ENCODE assay signal across 8 cellular contexts in genomic region chr13:36818483-36819063, GRCh38. TPM values are rescaled to one million over a fixed set of nuclear protein-coding genes. Genes with fewer than 3 reads are reported as not detected.
A peak's percentile ranks its signal among the peaks of the same experiment; 100 is the strongest.
DNase-seq lines count a peak whose midpoint lies in the region; ATAC-seq and TF ChIP-seq lines count a peak whose summit lies in the region.

No MANE protein-coding gene starts in this region.

- H3K9me3 ChIP-seq in CD4-positive, alpha-beta T cell (ENCODE audit: control insufficient read depth, low read length): no peaks in the 10 kb centered on the region
- H3K9me3 ChIP-seq in NT2/D1 (ENCODE audit: insufficient read depth, low read length) (no peaks in the 10 kb centered on the region), neuron (ENCODE audit: low read length) (no peaks in the 10 kb centered on the region)

- H2AFZ ChIP-seq in neuron (ENCODE audit: low read depth, low read length): peak overlapping the region; percentile 95

- H3K4me1 ChIP-seq in NT2/D1 (ENCODE audit: insufficient read depth, insufficient read length) (no peaks in the 10 kb centered on the region), neuron (ENCODE audit: insufficient read depth, low read length) (peaks cover 13% of the 10 kb centered on the region)

- POLR2A ChIA-PET in CD4-positive, alpha-beta T cell (lab: Charles Lee): interaction anchor here (0.6 kb wide), 2 partner anchors 183 to 242 kb away, joined by 3 to 4 read pairs; partner anchors contain the start of gene EXOSC8

- no peaks in the 10 kb centered on the region for H3K36me3 ChIP-seq in NT2/D1 (ENCODE audit: insufficient read depth, insufficient read length, low read length)
- no peaks in the 10 kb centered on the region for H3K36me3 ChIP-seq in neuron (ENCODE audit: insufficient read depth, low read length)

- no peak for DNase-seq in CD4-positive, alpha-beta T cell
- DNase-seq in NT2/D1 (ENCODE audit: low read depth, low spot score) (no peak), endothelial cell (ENCODE audit: low spot score) (no peak), HPDE6-E6E7 (ENCODE audit: extremely low spot score) (no peak), GM19240 (ENCODE audit: insufficient read length, low spot score) (no peak), ureter (ENCODE audit: low spot score) (no peak)

- peak overlapping the region; percentile 90 for H3K27ac Mint-ChIP-seq in CD4-positive, alpha-beta T cell
- no peak overlapping the region for H3K27ac Mint-ChIP-seq in endothelial cell (ENCODE audit: unreplicated experiment)

- TF ChIP-seq CTCF in CD4-positive, alpha-beta T cell (IDR thresholded peaks at IDR 0.05): no peak
- TF ChIP-seq CTCF in endothelial cell (IDR thresholded peaks at IDR 0.05; ENCODE audit: unreplicated experiment): no peak

- peak overlapping the region; percentile 38 for H3K27ac ChIP-seq in CD4-positive, alpha-beta T cell (ENCODE audit: low read depth, low read length)

- no peaks in the 10 kb centered on the region for H3K27me3 ChIP-seq in CD4-positive, alpha-beta T cell (ENCODE audit: control insufficient read depth, insufficient read depth, low read length)
- H3K27me3 ChIP-seq in NT2/D1 (ENCODE audit: insufficient read depth, insufficient read length) (no peaks in the 10 kb centered on the region), neuron (ENCODE audit: insufficient read depth, low read length) (no peaks in the 10 kb centered on the region)

- peak overlapping the region; percentile 89 for H3K4me3 Mint-ChIP-seq in CD4-positive, alpha-beta T cell
- peak overlapping the region; percentile 92 for H3K4me3 Mint-ChIP-seq in endothelial cell (ENCODE audit: unreplicated experiment)

- H3K9me3 Mint-ChIP-seq in CD4-positive, alpha-beta T cell: no peaks in the 10 kb centered on the region
- no peaks in the 10 kb centered on the region for H3K9me3 Mint-ChIP-seq in endothelial cell (ENCODE audit: unreplicated experiment)

- H3K27me3 Mint-ChIP-seq in CD4-positive, alpha-beta T cell: peaks cover 9% of the 10 kb centered on the region
- H3K27me3 Mint-ChIP-seq in endothelial cell (ENCODE audit: unreplicated experiment): no peaks in the 10 kb centered on the region

- peaks cover 13% of the 10 kb centered on the region for H3K36me3 Mint-ChIP-seq in CD4-positive, alpha-beta T cell (ENCODE audit: low read depth)
- H3K36me3 Mint-ChIP-seq in endothelial cell (ENCODE audit: low read depth, unreplicated experiment): no peaks in the 10 kb centered on the region

- ATAC-seq in CD4-positive, alpha-beta T cell (ENCODE audit: poor library complexity): no peak
- ATAC-seq in GM21528 (IDR thresholded peaks at IDR 0.05; ENCODE audit: low FRiP score, unreplicated experiment): peak; percentile 15

- CTCF ChIA-PET in CD4-positive, alpha-beta T cell (lab: Charles Lee): interaction anchor here (1.0 kb wide), 1 partner anchor 181 kb away, joined by 3 read pairs; the partner anchor contains the start of gene ALG5

- peaks cover 51% of the 10 kb centered on the region for H3K4me1 Mint-ChIP-seq in CD4-positive, alpha-beta T cell (ENCODE audit: low read depth)
- peaks cover 18% of the 10 kb centered on the region for H3K4me1 Mint-ChIP-seq in endothelial cell (ENCODE audit: unreplicated experiment)

- intact Hi-C loops in CD4-positive, alpha-beta T cell (cut with DNase I, micrococcal nuclease): loop anchor here (2.0 to 5.0 kb wide), 5 partner anchors 184 to 1529 kb away; partner anchors contain the start of genes SPART (in 2 of the 2), EXOSC8 (in 1 of the 2) and UFM1 (in 1 of the 2)

- H3K9ac ChIP-seq in NT2/D1 (ENCODE audit: insufficient read length, low read depth): peak overlapping the region; percentile 67

- peak overlapping the region; percentile 58 for H3K4me3 ChIP-seq in NT2/D1 (ENCODE audit: insufficient read length, low read depth)
- H3K4me3 ChIP-seq in neuron (ENCODE audit: low read length): peak overlapping the region; percentile 84

RNA-seq across cellular contexts. Expression of gene RFXAP, which starts 0.4 kb away (rescaled TPM):
- total RNA-seq in CD4-positive, alpha-beta T cell: 1 to 10 TPM; 5.8 to 6.0 TPM
- total RNA-seq in endothelial cell (ENCODE audit: unreplicated experiment): 6.3 TPM
- 8.3 TPM for total RNA-seq in ureter
